26 cellular contexts compared by ENCODE assay signal in genomic region chr9:2177121-2177520, GRCh38.
DNase-seq lines count a peak whose midpoint lies in the region; ATAC-seq, FAIRE-seq and TF ChIP-seq lines count a peak whose summit lies in the region.
"Had no signal": no experiment of that assay in that cellular context is flagged by ENCODE, and none has a peak within 500 bp of the region (broad histone marks: within the 10 kb centered on the region; RNA-seq: fewer than 3 reads in every experiment).

No MANE protein-coding gene starts in this region.

- no peak for ATAC-seq in HepG2
- no peak for ATAC-seq in right lobe of liver
- no peak for ATAC-seq in T-helper 17 cell

- no peak for TF ChIP-seq EP300 in HepG2 (IDR thresholded peaks at IDR 0.05; ENCODE audit: low read depth in 2 of 2, low read length in 2 of 2)
- TF ChIP-seq EP300 in HepG2 (CRISPR knock-in tag; IDR thresholded peaks at IDR 0.05; ENCODE audit: borderline replicate concordance), result no peak

- no peak for FAIRE-seq in HepG2 (lab: Jason Lieb, UNC)
- FAIRE-seq: A204.1, GM12891, GM19239 had no signal

- H3K27ac ChIP-seq in HepG2 (ENCODE audit: extremely low read length, insufficient read depth, low read length), result no peak overlapping the region
- H3K27ac ChIP-seq in right lobe of liver, result no peak overlapping the region
- H3K27ac ChIP-seq: BLaER1 had no signal

- peak overlapping the region; percentile 6 for H3K27ac Mint-ChIP-seq in T-helper 17 cell
- H3K27ac Mint-ChIP-seq in mesothelial cell of epicardium, result peak overlapping the region; percentile 21

- TF ChIP-seq CTCF in HepG2 (CRISPR knock-in tag; IDR thresholded peaks at IDR 0.05), result no peak
- TF ChIP-seq CTCF in right lobe of liver (IDR thresholded peaks at IDR 0.05), result no peak
- no peak for TF ChIP-seq CTCF in mesothelial cell of epicardium (IDR thresholded peaks at IDR 0.05; ENCODE audit: unreplicated experiment)

- WGBS in HepG2 (ENCODE audit: low lambda C conversion rate), result 65% methylated on average over 2 of the region's 2 CpGs
- WGBS in right lobe of liver (ENCODE audit: insufficient coverage, low coverage, low lambda C conversion rate, missing lambda C conversion rate), result 64% methylated on average over 2 of the region's 2 CpGs

- H3K4me3 Mint-ChIP-seq in T-helper 17 cell (no peak overlapping the region), mesothelial cell of epicardium (no peak overlapping the region)
- H3K4me3 Mint-ChIP-seq: CD14-positive monocyte; CD4-positive, alpha-beta memory T cell; CD4-positive, CD25-positive, alpha-beta regulatory T cell had no signal

- H3K36me3 ChIP-seq in HepG2 (replicated peaks in 1 of 2; ENCODE audit: control insufficient read depth in 1 of 2, insufficient read depth in 2 of 2, low read length in 2 of 2) (peaks cover 0 to 2% of the 10 kb centered on the region in 2 experiments; a peak in 1 of 5 replicates), right lobe of liver (peaks cover 0 to 4% (median 0%) of the 10 kb centered on the region in 4 donors)
- H3K36me3 ChIP-seq: BE2C had no signal

- intact Hi-C loops in HepG2 (cut with micrococcal nuclease; ENCODE audit: unreplicated experiment) (no loop called here), right lobe of liver (cut with DNase I) (no loop called here)

- POLR2A ChIA-PET in HepG2 (lab: Yijun Ruan, JAX), result no interaction called here

- H3K4me3 ChIP-seq in HepG2 (replicated peaks in 1 of 3; ENCODE audit: insufficient read depth in 1 of 3, low read depth in 2 of 3, low read length in 3 of 3) (no peak overlapping the region), right lobe of liver (no peak overlapping the region)
- H3K4me3 ChIP-seq: BLaER1 had no signal

- no peak for DNase-seq in HepG2 (ENCODE audit: low spot score)
- no peak for DNase-seq in right lobe of liver
- DNase-seq in T-helper 17 cell, result no peak
- no peak for DNase-seq in mesothelial cell of epicardium (ENCODE audit: low spot score in 2 of 2, unreplicated experiment in 2 of 2)
- no peak for DNase-seq in dermis blood vessel endothelial cell
- no peak for DNase-seq in NCI-H1930 (lab: John Stamatoyannopoulos, UW)
- DNase-seq: 8988T; ACHN; BE2C; C1 segment of cervical spinal cord; CD4-positive, alpha-beta memory T cell; CD4-positive, CD25-positive, alpha-beta regulatory T cell; CD8-positive, alpha-beta memory T cell; COR-L47; DMS 273 treated with DMSO at 0.1 percent for 48 hours; DMS153; DMS53; DMS79; DND-41; EL; GDM1 had no signal

- H3K9me3 ChIP-seq in HepG2 (ENCODE audit: low read length), result no peaks in the 10 kb centered on the region
- H3K9me3 ChIP-seq in right lobe of liver, result no peaks in the 10 kb centered on the region
- no peaks in the 10 kb centered on the region for H3K9me3 ChIP-seq in T-helper 17 cell (ENCODE audit: control insufficient read depth, low read length, poor library complexity, severe bottlenecking)
- H3K9me3 ChIP-seq: BE2C had no signal

- H3K79me2 ChIP-seq in HepG2 (ENCODE audit: insufficient read depth, low read length), result no peaks in the 10 kb centered on the region

- H3K27me3 Mint-ChIP-seq in T-helper 17 cell, result no peaks in the 10 kb centered on the region
- no peaks in the 10 kb centered on the region for H3K27me3 Mint-ChIP-seq in mesothelial cell of epicardium (ENCODE audit: low read depth)
- H3K27me3 Mint-ChIP-seq: CD4-positive, alpha-beta memory T cell; CD4-positive, CD25-positive, alpha-beta regulatory T cell; CD8-positive, alpha-beta memory T cell had no signal

- H3K27me3 ChIP-seq in HepG2 (ENCODE audit: control insufficient read depth in 1 of 2, insufficient read depth in 2 of 2, low read length in 2 of 2) (no peaks in the 10 kb centered on the region), right lobe of liver (no peaks in the 10 kb centered on the region)
- H3K27me3 ChIP-seq: BE2C, BLaER1 had no signal

- H3K4me1 Mint-ChIP-seq in T-helper 17 cell (peaks cover 14% of the 10 kb centered on the region), mesothelial cell of epicardium (peaks cover 51% of the 10 kb centered on the region)
- H3K4me1 Mint-ChIP-seq: CD14-positive monocyte had no signal

- no peak overlapping the region for H2AFZ ChIP-seq in HepG2 (ENCODE audit: low read length)

- no peak for TF ChIP-seq POLR2A in HepG2 (IDR thresholded peaks at IDR 0.05; ENCODE audit: insufficient read depth in 1 of 2, low read depth in 2 of 2, low read length in 2 of 2)
- no peak for TF ChIP-seq POLR2A in right lobe of liver (IDR thresholded peaks at IDR 0.05)

- CTCF ChIA-PET in HepG2 (lab: Yijun Ruan, JAX; ENCODE audit: low intra/inter-chr PET ratio, low total read pairs), result no interaction called here

- H4K20me1 ChIP-seq in HepG2 (ENCODE audit: insufficient read depth, low read length), result no peaks in the 10 kb centered on the region
- H4K20me1 ChIP-seq: BLaER1 had no signal

- H3K4me2 ChIP-seq in HepG2 (ENCODE audit: low read depth, low read length), result no peak overlapping the region
- H3K4me2 ChIP-seq: BLaER1 had no signal

- peaks cover 9% of the 10 kb centered on the region for H3K4me1 ChIP-seq in HepG2 (ENCODE audit: insufficient read depth, low read length)
- H3K4me1 ChIP-seq in right lobe of liver, result no peaks in the 10 kb centered on the region
- H3K4me1 ChIP-seq: BE2C had no signal

- H3K36me3 Mint-ChIP-seq in T-helper 17 cell (ENCODE audit: low read depth) (peaks cover 3% of the 10 kb centered on the region), mesothelial cell of epicardium (peaks cover 8% of the 10 kb centered on the region)

- in situ Hi-C loops in HepG2 (cut with HindIII; ENCODE audit: extremely low pct_ligation_motif_present, low pct_unique_long_range_greater_than_20kb), result no loop called here

- TF ChIP-seq RAD21 in HepG2 (CRISPR knock-in tag; IDR thresholded peaks at IDR 0.05), result no peak

- BruUV-seq in HepG2 (replicated peaks; lab: Mats Ljungman, UMichigan), result no TSS peak

- no peaks in the 10 kb centered on the region for H3K9me3 Mint-ChIP-seq in mesothelial cell of epicardium
- H3K9me3 Mint-ChIP-seq: CD14-positive monocyte; CD4-positive, alpha-beta memory T cell; CD4-positive, CD25-positive, alpha-beta regulatory T cell; CD8-positive, alpha-beta memory T cell had no signal

- H3K9ac ChIP-seq in HepG2 (ENCODE audit: insufficient read depth, low read depth, low read length), result no peak overlapping the region
- H3K9ac ChIP-seq: BLaER1 had no signal

TF ChIP-seq in HepG2, 621 proteins besides CTCF, POLR2A, EP300 and RAD21:
- TF ChIP-seq IRF9 (CRISPR knock-in tag; IDR thresholded peaks at IDR 0.05; ENCODE audit: borderline replicate concordance) (no peak), ADNP (CRISPR knock-in tag; IDR thresholded peaks at IDR 0.05) (no peak), ZNF326 (CRISPR knock-in tag; IDR thresholded peaks at IDR 0.05; ENCODE audit: borderline replicate concordance) (no peak), ATF7 (IDR thresholded peaks at IDR 0.05) (peak; percentile 70), ATF7 (CRISPR knock-in tag; IDR thresholded peaks at IDR 0.05) (no peak), CHCHD3 (CRISPR knock-in tag; IDR thresholded peaks at IDR 0.05) (no peak)
